9 cellular contexts compared by ENCODE assay signal in the genomic region with DNA sequence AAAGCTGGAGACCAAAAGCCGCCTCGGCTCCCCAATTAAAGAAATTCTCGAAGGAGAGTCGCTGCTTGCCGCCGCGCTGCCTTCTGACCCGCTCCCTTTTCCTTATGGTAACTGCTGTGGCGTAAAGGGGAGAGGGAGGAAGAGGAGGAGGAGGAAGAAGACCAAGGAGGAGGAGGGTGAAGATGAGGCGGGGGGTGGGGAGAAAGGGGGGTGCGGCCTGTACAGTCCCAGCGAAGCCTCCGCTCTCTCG. TPM values are rescaled to one million over a fixed set of nuclear protein-coding genes. Genes with fewer than 3 reads are reported as not detected.
DNase-seq lines count a peak whose midpoint lies in the region; ATAC-seq and TF ChIP-seq lines count a peak whose summit lies in the region.
"Had no signal": no experiment of that assay in that cellular context is flagged by ENCODE, and none has a peak within 500 bp of the region (broad histone marks: within the 10 kb centered on the region; RNA-seq: fewer than 3 reads in every experiment).

No MANE protein-coding gene starts in this region.

- peak overlapping the region; percentile 87 to 89 for H3K4me3 ChIP-seq in tibial artery

- no peaks in the 10 kb centered on the region for H3K9me3 ChIP-seq in tibial artery

- H3K36me3 Mint-ChIP-seq in activated T-cell treated with anti-CD3 and anti-CD28 coated beads, Interleukin-2, amount 50 U/mL, for 72 hours (ENCODE audit: insufficient read depth in 2 of 2) = no peaks in the 10 kb centered on the region

- 0 to 1% (median 0%) methylated on average over 13 to 14 of the region's 14 CpGs for WGBS in adipose tissue, 3 donors

- H3K36me3 ChIP-seq in tibial artery = no peaks in the 10 kb centered on the region

- DNase-seq in DMS79 treated with DMSO at 0.1 percent for 48 hours (lab: John Stamatoyannopoulos, UW) (peak; percentile 40), DMS79 (lab: John Stamatoyannopoulos, UW) (no peak), iPS-NIHi7 (ENCODE audit: extremely low spot score) (peak; percentile 56), tibial artery (no peak)
- DNase-seq in activated T-cell treated with anti-CD3 and anti-CD28 coated beads, Interleukin-2, amount 50 U/mL, for 72 hours = no peak

- no peaks in the 10 kb centered on the region for H3K27me3 Mint-ChIP-seq in activated T-cell treated with anti-CD3 and anti-CD28 coated beads, Interleukin-2, amount 50 U/mL, for 72 hours (ENCODE audit: low read depth)
- H3K27me3 Mint-ChIP-seq: activated CD4-positive, alpha-beta T cell treated with anti-CD3 and anti-CD28 coated beads, Interleukin-2, amount 10 ng/mL, durations not matched to agents 24 days and 14 days had no signal

- peak overlapping the region; percentile 38 for H3K27ac ChIP-seq in adipose tissue (ENCODE audit: low read depth, low read length)
- peak overlapping the region; percentile 94 to 98 for H3K27ac ChIP-seq in tibial artery

- peaks cover 0 to 42% (median 13%) of the 10 kb centered on the region in 4 donors for H3K4me1 ChIP-seq in tibial artery

- no peak for TF ChIP-seq CTCF in tibial artery (IDR thresholded peaks at IDR 0.05)

- peaks cover 14% of the 10 kb centered on the region for H3K4me1 Mint-ChIP-seq in activated T-cell treated with anti-CD3 and anti-CD28 coated beads, Interleukin-2, amount 50 U/mL, for 72 hours (ENCODE audit: low read depth)

- intact Hi-C loops in tibial artery (cut with DNase I; ENCODE audit: low total_unique reads) = no loop called here

- no peak overlapping the region for H3K27ac Mint-ChIP-seq in activated T-cell treated with anti-CD3 and anti-CD28 coated beads, Interleukin-2, amount 50 U/mL, for 72 hours
- H3K27ac Mint-ChIP-seq: activated CD4-positive, alpha-beta T cell treated with anti-CD3 and anti-CD28 coated beads, Interleukin-2, amount 10 ng/mL, durations not matched to agents 24 days and 14 days had no signal

- no peaks in the 10 kb centered on the region for H3K9me3 Mint-ChIP-seq in activated T-cell treated with anti-CD3 and anti-CD28 coated beads, Interleukin-2, amount 50 U/mL, for 72 hours
- H3K9me3 Mint-ChIP-seq: activated CD4-positive, alpha-beta T cell treated with anti-CD3 and anti-CD28 coated beads, Interleukin-2, amount 10 ng/mL, durations not matched to agents 24 days and 14 days had no signal

- no peak overlapping the region for H3K4me3 Mint-ChIP-seq in activated T-cell treated with anti-CD3 and anti-CD28 coated beads, Interleukin-2, amount 50 U/mL, for 72 hours
- H3K4me3 Mint-ChIP-seq: activated CD4-positive, alpha-beta T cell treated with anti-CD3 and anti-CD28 coated beads, Interleukin-2, amount 10 ng/mL, durations not matched to agents 24 days and 14 days had no signal

- no peak for ATAC-seq in HG03469 (IDR thresholded peaks at IDR 0.05; ENCODE audit: unreplicated experiment)
- ATAC-seq in activated T-cell treated with anti-CD3 and anti-CD28 coated beads, Interleukin-2, amount 50 U/mL, for 72 hours (replicated peaks in 1 of 2) = no peak
- no peak for ATAC-seq in HG03354 (IDR thresholded peaks at IDR 0.05; ENCODE audit: poor library complexity, severe bottlenecking, unreplicated experiment)

- no peaks in the 10 kb centered on the region for H3K27me3 ChIP-seq in tibial artery

RNA-seq across cellular contexts. Expression of a gene that starts 0.4 kb away (rescaled TPM):
- polyA plus RNA-seq in adipose tissue = 1 to 10 TPM; 3.8 to 7.6 (median 6.7) TPM
- 10 to 100 TPM; 25.2 to 25.9 TPM for total RNA-seq in activated T-cell treated with anti-CD3 and anti-CD28 coated beads, Interleukin-2, amount 50 U/mL, for 72 hours

RNA-seq across cellular contexts. Expression of a gene that starts 48.2 kb away (rescaled TPM):
- 10 to 100 TPM; 10.2 to 17.0 (median 16.6) TPM for polyA plus RNA-seq in adipose tissue
- 10 to 100 TPM; 76.6 to 79.8 TPM for total RNA-seq in activated T-cell treated with anti-CD3 and anti-CD28 coated beads, Interleukin-2, amount 50 U/mL, for 72 hours

Comparison
In these comparisons a context has a peak if more than half of its experiments do, and no peak if none do; other contexts are left out.
1. DNase-seq: peak in DMS79 treated with DMSO at 0.1 percent for 48 hours (single experiment) and iPS-NIHi7 (single experiment); none in DMS79 (single experiment), tibial artery (0 of 2) and activated T-cell treated with anti-CD3 and anti-CD28 coated beads, Interleukin-2, amount 50 U/mL, for 72 hours (0 of 2).